ENCODE assay signal across 8 cellular contexts in the genomic region with DNA sequence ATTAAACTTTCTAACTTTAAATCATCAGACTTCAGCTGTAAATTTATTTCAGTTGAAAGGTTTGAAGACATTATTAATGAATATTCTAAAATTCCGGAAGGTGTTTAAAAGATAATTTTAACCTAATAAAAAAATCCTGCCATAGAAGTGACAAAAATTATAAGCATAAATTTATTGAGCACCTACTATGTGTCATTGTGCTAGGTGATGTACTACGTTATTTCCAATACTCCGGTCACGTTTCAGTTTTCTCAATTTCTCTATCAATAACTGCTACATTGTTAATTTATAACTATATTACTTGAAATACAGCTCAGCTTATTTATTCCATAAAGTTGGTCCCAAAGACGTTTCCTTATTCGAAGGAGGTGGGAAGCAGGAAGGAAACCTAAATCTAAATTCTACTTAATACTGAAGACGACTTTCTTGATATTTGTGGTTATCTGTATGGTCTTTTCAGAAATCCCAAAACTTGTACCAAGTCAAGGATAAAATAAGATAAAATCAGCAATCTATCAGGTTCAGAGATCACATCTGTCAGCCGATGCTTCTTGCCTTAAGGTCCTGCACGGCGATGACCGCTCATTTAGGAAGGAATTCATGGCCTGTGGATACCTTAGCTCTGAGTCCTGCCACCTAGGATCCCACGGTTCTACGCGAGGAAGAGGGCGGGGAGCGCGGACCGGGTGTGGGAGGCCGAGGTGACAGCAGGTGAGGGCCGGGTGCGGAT. TPM values are rescaled to one million over a fixed set of nuclear protein-coding genes. Genes with fewer than 3 reads are reported as not detected.
DNase-seq lines count a peak whose midpoint lies in the region; ATAC-seq, FAIRE-seq and TF ChIP-seq lines count a peak whose summit lies in the region.

No MANE protein-coding gene starts in this region.

- H3K9me3 ChIP-seq in esophagus muscularis mucosa (no peaks in the 10 kb centered on the region), psoas muscle (no peaks in the 10 kb centered on the region)

- ATAC-seq in psoas muscle (no peak), GM19467 (IDR thresholded peaks at IDR 0.05; ENCODE audit: unreplicated experiment) (no peak)

- intact Hi-C loops in esophagus muscularis mucosa (cut with DNase I): loop anchor here (2.0 kb wide), 1 partner anchor 185 kb away; no protein-coding TSS in a partner anchor
- intact Hi-C loops in psoas muscle (cut with DNase I): loop anchor here (2.0 to 10.0 kb wide), 7 partner anchors 183 to 533 kb away; no protein-coding TSS in a partner anchor

- 33% methylated on average over 21 of the region's 21 CpGs for WGBS in esophagus muscularis mucosa
- 31 to 35% (median 32%) methylated on average over 21 of the region's 21 CpGs for WGBS in psoas muscle, 3 donors

- FAIRE-seq in H54 (lab: Jason Lieb, UNC): peak; percentile 6

- H3K4me3 ChIP-seq in esophagus muscularis mucosa: peak overlapping the region; percentile 91 to 99 (median 96)
- peak overlapping the region; percentile 75 for H3K4me3 ChIP-seq in psoas muscle

- TF ChIP-seq CTCF in esophagus muscularis mucosa (IDR thresholded peaks at IDR 0.05) (no peak), psoas muscle (IDR thresholded peaks at IDR 0.05) (no peak)

- TF ChIP-seq POLR2A in H54 (IDR thresholded peaks at IDR 0.05; ENCODE audit: low read depth, low read length) (no peak), esophagus muscularis mucosa (IDR thresholded peaks at IDR 0.05; ENCODE audit: low read depth) (no peak)

- TF ChIP-seq EP300 in esophagus muscularis mucosa (IDR thresholded peaks at IDR 0.05): no peak

- H3K4me1 ChIP-seq in esophagus muscularis mucosa (peaks cover 7 to 25% (median 21%) of the 10 kb centered on the region in 4 donors), psoas muscle (peaks cover 23% of the 10 kb centered on the region)

- H3K27ac ChIP-seq in esophagus muscularis mucosa (replicated peaks in 1 of 4) (peak overlapping the region; percentile 97 to 100 (median 98)), psoas muscle (peak overlapping the region; percentile 97)

- H3K27me3 ChIP-seq in esophagus muscularis mucosa (no peaks in the 10 kb centered on the region), psoas muscle (ENCODE audit: insufficient read depth in 3 of 3, low read length in 2 of 3) (no peaks in the 10 kb centered on the region)

- DNase-seq in H54 (ENCODE audit: insufficient read length, low spot score) (no peak), esophagus muscularis mucosa (ENCODE audit: extremely low spot score) (peak; percentile 91), psoas muscle (no peak), inferior parietal cortex (ENCODE audit: extremely low spot score) (no peak), NCI-H524 (lab: John Stamatoyannopoulos, UW) (no peak), 8988T (no peak)
- DNase-seq in activated CD4-positive, alpha-beta T cell treated with anti-CD3 and anti-CD28 coated beads for 48 hours: peak; percentile 86

- H3K36me3 ChIP-seq in esophagus muscularis mucosa (no peaks in the 10 kb centered on the region), psoas muscle (ENCODE audit: insufficient read depth in 1 of 2, low read depth in 1 of 2) (no peaks in the 10 kb centered on the region)

RNA-seq across cellular contexts. Expression of gene ZEB1, which starts 1.2 kb away (rescaled TPM):
- 100 to 1,000 TPM; 124 to 189 (median 154) TPM for total RNA-seq in esophagus muscularis mucosa
- 10 to 100 TPM; 92.0 to 99.8 (median 95.3) TPM for total RNA-seq in psoas muscle
- 10 to 100 TPM; 18.7 to 34.2 (median 23.8) TPM for polyA plus RNA-seq in psoas muscle

Comparison
In these comparisons a context has a peak if more than half of its experiments do, and no peak if none do; other contexts are left out.
1. DNase-seq: peak in activated CD4-positive, alpha-beta T cell treated with anti-CD3 and anti-CD28 coated beads for 48 hours (single experiment) and esophagus muscularis mucosa (single experiment); none in H54 (single experiment), psoas muscle (0 of 2), inferior parietal cortex (single experiment), NCI-H524 (0 of 2) and 8988T (single experiment).